8 cellular contexts compared by ENCODE assay signal in genomic region chr17:1649844-1650409, GRCh38. TPM values are rescaled to one million over a fixed set of nuclear protein-coding genes. Genes with fewer than 3 reads are reported as not detected.
DNase-seq lines count a peak whose midpoint lies in the region; ATAC-seq and TF ChIP-seq lines count a peak whose summit lies in the region.

Gene RILP (minus strand): TSS chr17:1649866. CDS start chr17:1649804, 62 bp downstream.

- no peaks in the 10 kb centered on the region for H3K27me3 ChIP-seq in uterus

- TF ChIP-seq CTCF in epithelial cell of proximal tubule (conservative IDR thresholded peaks at IDR 0.05; ENCODE audit: low read depth, low read length): no peak
- TF ChIP-seq CTCF in uterus (IDR thresholded peaks at IDR 0.05): no peak

- H3K9me3 ChIP-seq in uterus: no peaks in the 10 kb centered on the region

- no peaks in the 10 kb centered on the region for H3K36me3 ChIP-seq in uterus

- peak; percentile 11 for ATAC-seq in HG03432 (IDR thresholded peaks at IDR 0.05; ENCODE audit: unreplicated experiment)

- intact Hi-C loops in uterus (cut with DNase I; ENCODE audit: low total_unique reads): loop anchor here (5.0 kb wide), 1 partner anchor 68 kb away; no protein-coding TSS in a partner anchor

- peak within 1 kb of the TSS; percentile 64 for H3K4me3 ChIP-seq in epithelial cell of proximal tubule (ENCODE audit: low read depth, low read length)
- H3K4me3 ChIP-seq in uterus: peak within 1 kb of the TSS; percentile 58 to 73

- peak in 1 of 2 donors; percentile 22 for TF ChIP-seq POLR2A in uterus (IDR thresholded peaks at IDR 0.05)

- H3K27ac ChIP-seq in uterus: peak within 1 kb of the TSS; percentile 97 to 100

- DNase-seq in DMS 273 treated with DMSO at 0.1 percent for 48 hours (lab: John Stamatoyannopoulos, UW) (peak; percentile 6), SW480 (ENCODE audit: low spot score) (peak; percentile 77), epithelial cell of proximal tubule (ENCODE audit: low read depth) (no peak), mucosa of gallbladder (ENCODE audit: low spot score) (peak; percentile 73), uterus (peak; percentile 70 to 78), NCI-H2227 (lab: John Stamatoyannopoulos, UW; ENCODE audit: unreplicated experiment) (no peak), amniotic stem cell (lab: John Stamatoyannopoulos, UW) (no peak)

- H3K4me1 ChIP-seq in uterus: peaks cover 0 to 13% of the 10 kb centered on the region in 2 donors

RNA-seq across cellular contexts. Expression of gene RILP, which starts in this region (rescaled TPM):
- total RNA-seq in epithelial cell of proximal tubule: 18.2 and 21.4 TPM in 2 replicates
- 11.7 TPM for total RNA-seq in mucosa of gallbladder
- 10 to 100 TPM in 2 of 4 donors, 1 to 10 TPM in 2; 1.5 to 13.3 (median 8.5) TPM for total RNA-seq in uterus

Comparison
In these comparisons a context has a peak if more than half of its experiments do, and no peak if none do; other contexts are left out.
1. DNase-seq: peak in DMS 273 treated with DMSO at 0.1 percent for 48 hours (single experiment), SW480 (single experiment), mucosa of gallbladder (single experiment) and uterus (2 of 2); none in epithelial cell of proximal tubule (single experiment), NCI-H2227 (single experiment) and amniotic stem cell (single experiment).